In genomic region chr16:67150833-67151396, GRCh38 we compare ENCODE assay signal across 8 cellular contexts. TPM values are rescaled to one million over a fixed set of nuclear protein-coding genes. Genes with fewer than 3 reads are reported as not detected.
DNase-seq lines count a peak whose midpoint lies in the region; ATAC-seq, FAIRE-seq and TF ChIP-seq lines count a peak whose summit lies in the region.

Gene B3GNT9 (minus strand): TSS chr16:67150998. CDS start chr16:67150485, 513 bp downstream.

- no peaks in the 10 kb centered on the region for H3K9me2 ChIP-seq in SK-N-SH

- no peaks in the 10 kb centered on the region for H3K9me3 Mint-ChIP-seq in dendritic cell treated with granulocyte-macrophage colony-stimulating factor and Interleukin-4, amounts not matched to agents 40 ng/mL and 50 ng/mL, for 4 days

- peaks cover 9% of the 10 kb centered on the region for H4K20me1 ChIP-seq in SK-N-SH (ENCODE audit: insufficient read depth)

- no peaks in the 10 kb centered on the region for H3K27me3 ChIP-seq in SK-N-SH (ENCODE audit: insufficient read depth)
- H3K27me3 ChIP-seq in left lung: peaks cover 0 to 45% of the 10 kb centered on the region in 2 donors
- peaks cover 0 to 30% (median 0%) of the 10 kb centered on the region in 3 donors for H3K27me3 ChIP-seq in stomach

- peaks cover 8% of the 10 kb centered on the region for H3F3A ChIP-seq in SK-N-SH (replicated peaks; ENCODE audit: insufficient read depth)

- peak; percentile 48 for ATAC-seq in HG03039 (IDR thresholded peaks at IDR 0.05; ENCODE audit: unreplicated experiment)
- ATAC-seq in left lung: peak; percentile 85

- FAIRE-seq in GM12891 (lab: Jason Lieb, UNC): peak; percentile 86

- no peak for TF ChIP-seq RAD21 in SK-N-SH (IDR thresholded peaks at IDR 0.05; ENCODE audit: low read length)

- peak within 1 kb of the TSS; percentile 43; the same call in 1 of the 2 replicates for H2AFZ ChIP-seq in SK-N-SH (ENCODE audit: low read depth)

- CTCF ChIA-PET in SK-N-SH (lab: Yijun Ruan, JAX): interaction anchor here (0.8 to 14.2 kb wide), 15 partner anchors 10 to 250 kb away, joined by 3 to 470 read pairs (median 4); partner anchors contain the start of genes CBFB, CES3, FBXL8 and TRADD

- H3K79me2 ChIP-seq in SK-N-SH (ENCODE audit: insufficient read depth): no peaks in the 10 kb centered on the region

- TF ChIP-seq EP300 in SK-N-SH (IDR thresholded peaks at IDR 0.05; ENCODE audit: borderline replicate concordance in 1 of 2, low read depth in 1 of 2, low read length in 1 of 2): no peak
- no peak for TF ChIP-seq EP300 in stomach (IDR thresholded peaks at IDR 0.05)

- peaks cover 74% of the 10 kb centered on the region for H3K27me3 Mint-ChIP-seq in dendritic cell treated with granulocyte-macrophage colony-stimulating factor and Interleukin-4, amounts not matched to agents 40 ng/mL and 50 ng/mL, for 4 days

- H3K9me3 ChIP-seq in SK-N-SH (no peaks in the 10 kb centered on the region), left lung (no peaks in the 10 kb centered on the region), stomach (no peaks in the 10 kb centered on the region)

- TF ChIP-seq CTCF in SK-N-SH (IDR thresholded peaks at IDR 0.05): no peak
- no peak for TF ChIP-seq CTCF in left lung (IDR thresholded peaks at IDR 0.05)
- peak in 1 of 7 experiments; percentile 13 for TF ChIP-seq CTCF in stomach (IDR thresholded peaks at IDR 0.05)

- H3K4me3 Mint-ChIP-seq in dendritic cell treated with granulocyte-macrophage colony-stimulating factor and Interleukin-4, amounts not matched to agents 40 ng/mL and 50 ng/mL, for 4 days: peak within 1 kb of the TSS; percentile 65

- H3K36me3 Mint-ChIP-seq in dendritic cell treated with granulocyte-macrophage colony-stimulating factor and Interleukin-4, amounts not matched to agents 40 ng/mL and 50 ng/mL, for 4 days (ENCODE audit: low read depth): peaks cover 64% of the 10 kb centered on the region

- peak within 1 kb of the TSS; percentile 54 to 66; a peak in 3 of 4 replicates for H3K4me3 ChIP-seq in SK-N-SH (ENCODE audit: low read depth in 2 of 2, low read length in 1 of 2)
- H3K4me3 ChIP-seq in left lung: peak within 1 kb of the TSS; percentile 55 to 59
- H3K4me3 ChIP-seq in stomach: peak within 1 kb of the TSS; percentile 61 to 72 (median 63)

- H3K27ac ChIP-seq in SK-N-SH (ENCODE audit: low read depth in 2 of 2, low read length in 1 of 2) (peak within 1 kb of the TSS; percentile 26 to 90), left lung (peak within 1 kb of the TSS; percentile 73 to 87), stomach (peak within 1 kb of the TSS; percentile 75 to 91 (median 86))

- in situ Hi-C loops in ACHN (cut with HindIII; ENCODE audit: low pct_ligation_motif_present, low pct_unique_long_range_greater_than_20kb, low sequenced_read_pairs): no loop called here

- peak within 1 kb of the TSS; percentile 73; the same call in 1 of the 2 replicates for H3K4me2 ChIP-seq in SK-N-SH

- peaks cover 10 to 32% of the 10 kb centered on the region in 2 experiments for H3K36me3 ChIP-seq in SK-N-SH (replicated peaks in 1 of 2; ENCODE audit: control insufficient read depth in 1 of 2, insufficient read depth in 2 of 2, low read length in 1 of 2)
- peaks cover 0 to 48% of the 10 kb centered on the region in 2 donors for H3K36me3 ChIP-seq in left lung
- peaks cover 15 to 45% (median 35%) of the 10 kb centered on the region in 4 donors for H3K36me3 ChIP-seq in stomach

- peak; percentile 47 for DNase-seq in ACHN
- peak; percentile 85 for DNase-seq in GM12891 (ENCODE audit: insufficient read length, low spot score)
- DNase-seq in SK-N-SH: peak; percentile 92
- DNase-seq in left lung: peak; percentile 83 to 90
- DNase-seq in stomach: peak; percentile 67
- DNase-seq in SIG-M5 (lab: John Stamatoyannopoulos, UW): no peak

- no peak within 1 kb of the TSS for H3K27ac Mint-ChIP-seq in dendritic cell treated with granulocyte-macrophage colony-stimulating factor and Interleukin-4, amounts not matched to agents 40 ng/mL and 50 ng/mL, for 4 days

- H3K4me1 ChIP-seq in SK-N-SH (ENCODE audit: control insufficient read depth in 1 of 2, insufficient read depth in 2 of 2, low read depth in 1 of 2, low read length in 1 of 2) (peaks cover 0 to 11% of the 10 kb centered on the region in 2 experiments; a peak in 1 of 4 replicates), left lung (peaks cover 4 to 40% of the 10 kb centered on the region in 2 donors), stomach (peaks cover 20 to 45% (median 41%) of the 10 kb centered on the region in 4 donors)

- WGBS in SK-N-SH (ENCODE audit: low lambda C conversion rate): 41% methylated on average over 14 of the region's 34 CpGs
- 1 to 3% (median 2%) methylated on average over 19 to 34 of the region's 34 CpGs for WGBS in stomach, 5 donors

- intact Hi-C loops in dendritic cell treated with granulocyte-macrophage colony-stimulating factor and Interleukin-4, amounts not matched to agents 40 ng/mL and 50 ng/mL, for 4 days (cut with micrococcal nuclease): loop anchor here (10.0 kb wide), 1 partner anchor 46 kb away; the partner anchor contains the start of gene PHAF1
- intact Hi-C loops in left lung (cut with DNase I): loop anchor here in 1 of 2 donors (10.0 kb wide), 1 partner anchor 136 kb away; no protein-coding TSS in a partner anchor
- intact Hi-C loops in stomach (cut with DNase I; ENCODE audit: low total_unique reads): loop anchor here (5.0 kb wide), 1 partner anchor 174 kb away; no protein-coding TSS in a partner anchor

- POLR2A ChIA-PET in SK-N-SH (lab: Yijun Ruan, JAX): interaction anchor here (0.6 to 1.8 kb wide), 10 partner anchors 10 to 137 kb away, joined by 3 to 8 read pairs (median 4); partner anchors contain the start of gene CBFB

- TF ChIP-seq POLR2A in GM12891 (IDR thresholded peaks at IDR 0.05; ENCODE audit: low read depth, low read length) (no peak), stomach (IDR thresholded peaks at IDR 0.05) (no peak)

- peak within 1 kb of the TSS; percentile 52; the same call in 1 of the 2 replicates for H3K9ac ChIP-seq in SK-N-SH

- H3K4me1 Mint-ChIP-seq in dendritic cell treated with granulocyte-macrophage colony-stimulating factor and Interleukin-4, amounts not matched to agents 40 ng/mL and 50 ng/mL, for 4 days (ENCODE audit: low read depth): peaks cover 19% of the 10 kb centered on the region

TF ChIP-seq in GM12891, 5 proteins besides CTCF, POLR2A, EP300 and RAD21:
- TF ChIP-seq POLR2AphosphoS5 (IDR thresholded peaks at IDR 0.05; ENCODE audit: low read depth, low read length) (no peak), SPI1 (IDR thresholded peaks at IDR 0.05; ENCODE audit: low read depth, low read length) (no peak), PAX5 (IDR thresholded peaks at IDR 0.05; ENCODE audit: insufficient read depth, low read length, severe bottlenecking) (no peak), TAF1 (IDR thresholded peaks at IDR 0.05; ENCODE audit: low read depth, low read length) (no peak), POU2F2 (IDR thresholded peaks at IDR 0.05; ENCODE audit: low read depth, low read length) (no peak)
TF ChIP-seq in GM12891: peak in this region for 0.

TF ChIP-seq in SK-N-SH, 30 proteins besides CTCF, POLR2A, EP300 and RAD21:
- TF ChIP-seq YY1 (IDR thresholded peaks at IDR 0.05; ENCODE audit: low read depth): peak; percentile 63
- no peak for TF ChIP-seq RFX5 (IDR thresholded peaks at IDR 0.05; ENCODE audit: low read length)
- TF ChIP-seq USF2 (IDR thresholded peaks at IDR 0.05; ENCODE audit: borderline replicate concordance, low read depth, low read length): peak; percentile 59; the same call in 1 of the 2 replicates
- TF ChIP-seq TCF12 (IDR thresholded peaks at IDR 0.05): 0 out of 2 replicates have a peak, but pooled peaks have one; percentile 3
- TF ChIP-seq SIN3A (IDR thresholded peaks at IDR 0.05; ENCODE audit: borderline replicate concordance, low read depth, low read length): peak; percentile 14; the same call in 1 of the 2 replicates
- TF ChIP-seq MAX (IDR thresholded peaks at IDR 0.05; ENCODE audit: low read depth): peak; percentile 63; the same call in 1 of the 2 replicates
- TF ChIP-seq MXI1 (IDR thresholded peaks at IDR 0.05; ENCODE audit: low read depth, low read length): peak; percentile 36; the same call in 1 of the 2 replicates
- peak; percentile 91 for TF ChIP-seq USF1 (IDR thresholded peaks at IDR 0.05; ENCODE audit: borderline replicate concordance, low read depth)
- TF ChIP-seq SMC3 (IDR thresholded peaks at IDR 0.05; ENCODE audit: low read depth, low read length): no peak
- peak; percentile 21 for TF ChIP-seq CHD2 (IDR thresholded peaks at IDR 0.05; ENCODE audit: low read length, partially characterized antibody)
- no peak for TF ChIP-seq FOXJ3 (CRISPR knock-in tag; IDR thresholded peaks at IDR 0.05)
- TF ChIP-seq POLR2AphosphoS5 (IDR thresholded peaks at IDR 0.05; ENCODE audit: low read depth, low read length): peak; percentile 10; the same call in 1 of the 2 replicates
- TF ChIP-seq NRF1 (IDR thresholded peaks at IDR 0.05; ENCODE audit: low read depth, low read length): peak; percentile 57

RNA-seq across cellular contexts. Expression of gene B3GNT9, which starts in this region (rescaled TPM):
- polyA plus RNA-seq in GM12891 (2012; ENCODE audit: low read depth, missing spikeins): 3.2 TPM
- polyA plus RNA-seq in SK-N-SH (2012; rRNA removed) (9.8 and 9.9 TPM in 2 replicates), stomach (1 to 10 TPM; 3.5 to 7.9 (median 4.0) TPM)
- polyA plus RNA-seq in SK-N-SH (2012; cell fraction: cytosol; rRNA removed): 5.4 and 8.2 TPM in 2 replicates
- 23.8 and 29.1 TPM in 2 replicates for polyA plus RNA-seq in SK-N-SH (2012; cell fraction: nucleus; rRNA removed)
- total RNA-seq in left lung (10 to 100 TPM; 18.6 to 29.4 TPM), stomach (10 to 100 TPM in 1 of 5 donors, 1 to 10 TPM in 3, under 1 TPM in 1; 0.58 to 11.2 (median 4.3) TPM)
